In genomic region chr19:13160557-13160956, GRCh38 we compare ENCODE assay signal across 1 cellular context.
TF ChIP-seq lines count a peak whose summit lies in the region.

No MANE protein-coding gene starts in this region.

TF ChIP-seq in HepG2, 621 proteins besides CTCF, POLR2A, EP300 and RAD21:
- TF ChIP-seq ZBTB42 (CRISPR knock-in tag; IDR thresholded peaks at IDR 0.05) (no peak), FOSL2 (CRISPR knock-in tag; IDR thresholded peaks at IDR 0.05) (peak; percentile 47; the same call in 1 of the 2 replicates), MAX (IDR thresholded peaks at IDR 0.05) (peak; percentile 30; the same call in 1 of the 2 replicates), SAP130 (CRISPR knock-in tag; IDR thresholded peaks at IDR 0.05; ENCODE audit: low read depth) (peak; percentile 34; the same call in 1 of the 2 replicates), SKI (IDR thresholded peaks at IDR 0.05; ENCODE audit: partially characterized antibody) (no peak), TEAD2 (CRISPR knock-in tag; IDR thresholded peaks at IDR 0.05) (no peak), GABPA (IDR thresholded peaks at IDR 0.05; ENCODE audit: low read depth, low read length) (no peak), GABPA (CRISPR knock-in tag; IDR thresholded peaks at IDR 0.05; ENCODE audit: low read depth) (no peak)
